ENCODE assay signal across 8 cellular contexts in genomic region chr5:181189962-181190710, GRCh38. TPM values are rescaled to one million over a fixed set of nuclear protein-coding genes. Genes with fewer than 3 reads are reported as not detected.
DNase-seq lines count a peak whose midpoint lies in the region; ATAC-seq and TF ChIP-seq lines count a peak whose summit lies in the region.

No MANE protein-coding gene starts in this region.

- H3K9ac ChIP-seq in skeletal muscle satellite cell (ENCODE audit: low read depth, low read length): peak overlapping the region; percentile 84

- H3K36me3 Mint-ChIP-seq in glutamatergic neuron (ENCODE audit: unreplicated experiment): peaks cover 8% of the 10 kb centered on the region

- H3K27me3 Mint-ChIP-seq in glutamatergic neuron (ENCODE audit: unreplicated experiment): peaks cover 42% of the 10 kb centered on the region

- peaks cover 44% of the 10 kb centered on the region for H3K9me3 Mint-ChIP-seq in glutamatergic neuron (ENCODE audit: unreplicated experiment)

- H3K4me3 Mint-ChIP-seq in glutamatergic neuron (ENCODE audit: unreplicated experiment): peak overlapping the region; percentile 96

- no peak for ATAC-seq in HG02642 (IDR thresholded peaks at IDR 0.05; ENCODE audit: poor library complexity, unreplicated experiment)

- H3K9me3 ChIP-seq in skeletal muscle satellite cell (replicated peaks; ENCODE audit: low read length): no peaks in the 10 kb centered on the region

- H3K27ac Mint-ChIP-seq in glutamatergic neuron (ENCODE audit: unreplicated experiment): peak overlapping the region; percentile 17

- no peaks in the 10 kb centered on the region for H3K36me3 ChIP-seq in skeletal muscle satellite cell (ENCODE audit: insufficient read depth, low read length)

- no peak for TF ChIP-seq CTCF in HFF-Myc (IDR thresholded peaks at IDR 0.05; ENCODE audit: low read depth, low read length, missing control alignments)
- TF ChIP-seq CTCF in glutamatergic neuron (IDR thresholded peaks at IDR 0.05; ENCODE audit: partially characterized antibody, unreplicated experiment): no peak

- H3K27me3 ChIP-seq in skeletal muscle satellite cell (ENCODE audit: control insufficient read depth, insufficient read depth, low read length): no peaks in the 10 kb centered on the region

- peaks cover 25% of the 10 kb centered on the region for H3K4me1 ChIP-seq in skeletal muscle satellite cell (ENCODE audit: control insufficient read depth, insufficient read depth, low read length)

- H3K4me1 Mint-ChIP-seq in glutamatergic neuron (ENCODE audit: low read depth, unreplicated experiment): peaks cover 6% of the 10 kb centered on the region

- H3K4me2 ChIP-seq in skeletal muscle satellite cell (ENCODE audit: low read length): peak overlapping the region; percentile 98

- DNase-seq in HFF-Myc (ENCODE audit: extremely low read depth, low read depth) (no peak), glutamatergic neuron (no peak), HCEC 1CT (no peak), D341Med (ENCODE audit: low spot score) (no peak), NK-92 (lab: John Stamatoyannopoulos, UW; ENCODE audit: unreplicated experiment) (no peak)
- peak; percentile 53 for DNase-seq in activated CD8-positive, alpha-beta memory T cell treated with anti-CD3 and anti-CD28 coated beads, Interleukin-2, amount 50 U/mL, for 4 hours

- peak overlapping the region; percentile 67 for H3K4me3 ChIP-seq in HFF-Myc (replicated peaks; ENCODE audit: low read depth, low read length)
- H3K4me3 ChIP-seq in skeletal muscle satellite cell (ENCODE audit: low read length): peak overlapping the region; percentile 81

RNA-seq across cellular contexts. Expression of gene TRIM7, which starts 14.9 kb away (rescaled TPM):
- total RNA-seq in glutamatergic neuron (ENCODE audit: unreplicated experiment): 0.93 TPM
- total RNA-seq in skeletal muscle satellite cell (2012; rRNA removed): 4.6 and 6.8 TPM in 2 replicates

RNA-seq across cellular contexts. Expression of gene TRIM41, which starts 32.9 kb away (rescaled TPM):
- total RNA-seq in glutamatergic neuron (ENCODE audit: unreplicated experiment): 28.8 TPM
- 11.4 and 12.5 TPM in 2 replicates for total RNA-seq in skeletal muscle satellite cell (2012; rRNA removed)

RNA-seq across cellular contexts. Expression of gene OR2V2, which starts 42.8 kb away (rescaled TPM):
- total RNA-seq in glutamatergic neuron (ENCODE audit: unreplicated experiment): not detected
- total RNA-seq in skeletal muscle satellite cell (2012; rRNA removed): not detected in 2 replicates

RNA-seq across cellular contexts. Expression of gene RACK1, which starts 53.6 kb away (rescaled TPM):
- 1,397 TPM for total RNA-seq in glutamatergic neuron (ENCODE audit: unreplicated experiment)
- total RNA-seq in skeletal muscle satellite cell (2012; rRNA removed): 4,235 and 6,485 TPM in 2 replicates

RNA-seq across cellular contexts. Expression of gene OR2V1, which starts 59.2 kb away (rescaled TPM):
- not detected for total RNA-seq in glutamatergic neuron (ENCODE audit: unreplicated experiment)
- not detected in 2 replicates for total RNA-seq in skeletal muscle satellite cell (2012; rRNA removed)
